12 cellular contexts compared by ENCODE assay signal in the genomic region with DNA sequence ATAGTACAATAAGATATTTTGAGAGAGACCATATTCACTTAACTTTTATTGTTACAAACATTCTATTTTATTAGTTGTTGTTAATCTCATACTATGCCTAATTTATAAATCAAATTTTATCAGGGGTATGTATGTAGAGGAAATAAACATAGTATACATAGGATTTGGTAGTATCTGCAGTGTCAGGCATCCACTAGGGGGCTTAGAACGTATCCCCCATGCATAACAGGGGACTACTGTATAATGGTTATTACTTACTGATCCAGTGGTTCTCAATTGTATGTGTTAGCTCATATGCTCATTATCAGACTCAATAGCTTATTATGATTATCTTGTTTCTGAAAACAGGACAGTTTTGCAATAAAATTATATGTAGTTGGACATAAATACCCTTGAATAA. TPM values are rescaled to one million over a fixed set of nuclear protein-coding genes. Genes with fewer than 3 reads are reported as not detected.
DNase-seq lines count a peak whose midpoint lies in the region; ATAC-seq and TF ChIP-seq lines count a peak whose summit lies in the region.
"Had no signal": no experiment of that assay in that cellular context is flagged by ENCODE, and none has a peak within 500 bp of the region (broad histone marks: within the 10 kb centered on the region; RNA-seq: fewer than 3 reads in every experiment).

No MANE protein-coding gene starts in this region.

- H3K27ac Mint-ChIP-seq in CD4-positive, alpha-beta T cell: no peak overlapping the region
- H3K27ac Mint-ChIP-seq: activated naive CD4-positive, alpha-beta T cell treated with anti-CD3 and anti-CD28 coated beads for 36 hours; CD4-positive, CD25-positive, alpha-beta regulatory T cell had no signal

- H3K4me3 Mint-ChIP-seq in CD4-positive, alpha-beta T cell: no peak overlapping the region
- H3K4me3 Mint-ChIP-seq: activated naive CD4-positive, alpha-beta T cell treated with anti-CD3 and anti-CD28 coated beads for 36 hours; CD4-positive, CD25-positive, alpha-beta regulatory T cell had no signal

- CTCF ChIA-PET in CD4-positive, alpha-beta T cell (lab: Charles Lee): interaction anchor here (1.1 kb wide), 1 partner anchor 15 kb away, joined by 4 read pairs; no protein-coding TSS in a partner anchor

- H3K36me3 Mint-ChIP-seq in CD4-positive, alpha-beta T cell (ENCODE audit: low read depth): peaks cover 82% of the 10 kb centered on the region

- in situ Hi-C loops in SK-MEL-5 (cut with HindIII; ENCODE audit: low pct_unique_long_range_greater_than_20kb, low sequenced_read_pairs): no loop called here

- no peak overlapping the region for H3K27ac ChIP-seq in CD4-positive, alpha-beta T cell (ENCODE audit: low read depth, low read length)
- H3K27ac ChIP-seq: SJSA1 had no signal

- H3K4me3 ChIP-seq in fibroblast of the aortic adventitia (ENCODE audit: low read depth, low read length): no peak overlapping the region
- H3K4me3 ChIP-seq: SJSA1 had no signal

- POLR2A ChIA-PET in CD4-positive, alpha-beta T cell (lab: Charles Lee): no interaction called here

- H3K27me3 ChIP-seq in CD4-positive, alpha-beta T cell (ENCODE audit: control insufficient read depth, insufficient read depth, low read length): no peaks in the 10 kb centered on the region
- H3K27me3 ChIP-seq: SJSA1 had no signal

- no peaks in the 10 kb centered on the region for H3K27me3 Mint-ChIP-seq in CD4-positive, alpha-beta T cell
- H3K27me3 Mint-ChIP-seq: CD4-positive, CD25-positive, alpha-beta regulatory T cell had no signal

- peak; percentile 36 for TF ChIP-seq CTCF in CD4-positive, alpha-beta T cell (IDR thresholded peaks at IDR 0.05)
- peak; percentile 28 for TF ChIP-seq CTCF in fibroblast of the aortic adventitia (IDR thresholded peaks at IDR 0.05; ENCODE audit: insufficient read depth, low read length)

- peaks cover 9% of the 10 kb centered on the region for H3K9me3 Mint-ChIP-seq in CD4-positive, alpha-beta T cell

- intact Hi-C loops in CD4-positive, alpha-beta T cell (cut with DNase I, micrococcal nuclease): no loop called here

- H3K9me3 ChIP-seq in CD4-positive, alpha-beta T cell (ENCODE audit: control insufficient read depth, low read length): peaks cover 14% of the 10 kb centered on the region
- H3K9me3 ChIP-seq: SJSA1 had no signal

- H3K4me1 Mint-ChIP-seq in CD4-positive, alpha-beta T cell (ENCODE audit: low read depth): no peaks in the 10 kb centered on the region

- no peak for ATAC-seq in CD4-positive, alpha-beta T cell (ENCODE audit: poor library complexity)
- ATAC-seq in GM21367 (IDR thresholded peaks at IDR 0.05; ENCODE audit: unreplicated experiment) (peak; percentile 60), GM21529 (IDR thresholded peaks at IDR 0.05; ENCODE audit: unreplicated experiment) (no peak)

- no peak for DNase-seq in CD4-positive, alpha-beta T cell
- peak; percentile 39 for DNase-seq in SK-MEL-5 (ENCODE audit: low read depth, low spot score)
- DNase-seq in fibroblast of the aortic adventitia (ENCODE audit: low read depth): no peak
- no peak for DNase-seq in pons (ENCODE audit: low spot score)
- no peak for DNase-seq in NCI-H82 (lab: John Stamatoyannopoulos, UW)
- no peak for DNase-seq in DMS153 treated with DMSO at 0.1 percent for 48 hours (lab: John Stamatoyannopoulos, UW; ENCODE audit: unreplicated experiment)
- DNase-seq: activated naive CD4-positive, alpha-beta T cell treated with anti-CD3 and anti-CD28 coated beads for 36 hours; CD4-positive, CD25-positive, alpha-beta regulatory T cell; NCI-H1694 had no signal

RNA-seq across cellular contexts. Expression of gene CMC1, which starts 27.6 kb away (rescaled TPM):
- 1 to 10 TPM; 5.0 to 6.6 TPM for total RNA-seq in CD4-positive, alpha-beta T cell
- total RNA-seq in SK-MEL-5 (2014; rRNA removed; shearing (Covaris generic)): 18.8 and 21.3 TPM in 2 replicates
- 23.6 and 32.8 TPM in 2 replicates for polyA plus RNA-seq in SK-MEL-5 (2015; cell fraction: cytosol; rRNA removed)
- 24.8 and 29.2 TPM in 2 replicates for polyA plus RNA-seq in SK-MEL-5 (2015; cell fraction: nucleus; rRNA removed)
- 2.5 and 8.5 TPM in 2 replicates for total RNA-seq in fibroblast of the aortic adventitia (ENCODE audit: low replicate concordance)
